ENCODE assay signal across 22 cellular contexts in the genomic region with DNA sequence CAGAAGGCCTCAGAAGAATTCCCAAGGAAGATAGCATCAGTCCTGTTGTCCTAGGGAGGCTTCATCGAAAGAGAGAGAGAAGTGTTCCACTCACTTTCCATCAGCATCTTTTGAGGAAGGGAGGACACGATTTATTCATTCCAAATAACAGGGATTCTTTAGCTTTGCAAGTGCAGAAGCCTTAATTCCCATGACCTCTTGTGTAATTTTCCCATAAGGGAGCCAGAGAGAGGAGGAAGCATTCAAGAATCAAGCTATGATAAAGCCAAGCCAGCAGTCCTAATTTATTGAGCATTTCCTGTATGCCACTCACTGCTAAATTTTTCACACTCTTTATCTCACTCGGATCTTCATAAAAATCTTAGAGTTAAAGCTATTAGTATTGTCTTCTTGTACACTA.
DNase-seq lines count a peak whose midpoint lies in the region; ATAC-seq and TF ChIP-seq lines count a peak whose summit lies in the region.
"Had no signal": no experiment of that assay in that cellular context is flagged by ENCODE, and none has a peak within 500 bp of the region (broad histone marks: within the 10 kb centered on the region; RNA-seq: fewer than 3 reads in every experiment).

No MANE protein-coding gene starts in this region.

- DNase-seq in left ventricle myocardium superior (no peak), heart right ventricle (no peak), EH (ENCODE audit: low read depth) (peak; percentile 6), amniotic epithelial cell (ENCODE audit: low read depth) (peak; percentile 1), fibroblast of the aortic adventitia (ENCODE audit: low read depth) (peak; percentile 11), natural killer cell (no peak), COLO668 (lab: John Stamatoyannopoulos, UW; ENCODE audit: unreplicated experiment) (no peak), Ammon's horn (ENCODE audit: low spot score) (no peak)
- DNase-seq: 8988T; ACHN; CD4-positive, alpha-beta T cell; CD8-positive, alpha-beta T cell; COR-L47; DMS 273 treated with DMSO at 0.1 percent for 48 hours; DMS153; DMS53; DMS79; DND-41; GF-D8 had no signal

- H3K4me1 ChIP-seq in heart right ventricle: peaks cover 0 to 18% (median 10%) of the 10 kb centered on the region in 9 donors

- no peak overlapping the region for H3K27ac ChIP-seq in heart right ventricle
- H3K27ac ChIP-seq: BLaER1 treated with 17β-estradiol and CSF1 and Interleukin-3, amounts not matched to agents 10 nM and 100 nM; C4-2B had no signal

- no peak overlapping the region for H3K27ac Mint-ChIP-seq in natural killer cell
- H3K27ac Mint-ChIP-seq: B cell; CD4-positive, alpha-beta T cell; CD8-positive, alpha-beta T cell had no signal

- TF ChIP-seq CTCF in heart right ventricle (IDR thresholded peaks at IDR 0.05) (no peak), fibroblast of the aortic adventitia (IDR thresholded peaks at IDR 0.05; ENCODE audit: insufficient read depth, low read length) (no peak), natural killer cell (IDR thresholded peaks at IDR 0.05) (no peak)

- ATAC-seq in left ventricle myocardium superior (peak; percentile 26), heart right ventricle (no peak), natural killer cell (no peak)
- ATAC-seq: CD8-positive, alpha-beta T cell had no signal

- peaks cover 0 to 14% of the 10 kb centered on the region in 2 donors for H3K27me3 Mint-ChIP-seq in natural killer cell (ENCODE audit: low read depth in 2 of 2)

- no peaks in the 10 kb centered on the region for H3K4me1 Mint-ChIP-seq in natural killer cell
- H3K4me1 Mint-ChIP-seq: B cell had no signal

- no peaks in the 10 kb centered on the region for H3K9me3 ChIP-seq in heart right ventricle
- H3K9me3 ChIP-seq: BLaER1 treated with 17β-estradiol and CSF1 and Interleukin-3, amounts not matched to agents 10 nM and 100 nM had no signal

- H3K4me3 ChIP-seq in heart right ventricle (no peak overlapping the region), fibroblast of the aortic adventitia (ENCODE audit: low read depth, low read length) (no peak overlapping the region)
- H3K4me3 ChIP-seq: BLaER1 treated with 17β-estradiol and CSF1 and Interleukin-3, amounts not matched to agents 10 nM and 100 nM had no signal

- H3K9me3 Mint-ChIP-seq in natural killer cell: peaks cover 5 to 7% of the 10 kb centered on the region in 2 donors
- H3K9me3 Mint-ChIP-seq: CD8-positive, alpha-beta T cell had no signal

- no peak overlapping the region for H3K4me3 Mint-ChIP-seq in natural killer cell
- H3K4me3 Mint-ChIP-seq: B cell; CD4-positive, alpha-beta T cell; CD8-positive, alpha-beta T cell had no signal

- no peaks in the 10 kb centered on the region for H3K36me3 ChIP-seq in heart right ventricle
- H3K36me3 ChIP-seq: BLaER1 treated with 17β-estradiol and CSF1 and Interleukin-3, amounts not matched to agents 10 nM and 100 nM had no signal

- intact Hi-C loops in left ventricle myocardium superior (cut with micrococcal nuclease) (no loop called here), heart right ventricle (cut with DNase I) (no loop called here), natural killer cell (cut with micrococcal nuclease) (no loop called here)

- WGBS in heart right ventricle, 2 donors: 44 to 56% methylated on average over 3 of the region's 3 CpGs

- H3K36me3 Mint-ChIP-seq in natural killer cell: no peaks in the 10 kb centered on the region
- H3K36me3 Mint-ChIP-seq: CD8-positive, alpha-beta T cell had no signal

- H3K27me3 ChIP-seq in heart right ventricle: no peaks in the 10 kb centered on the region
- H3K27me3 ChIP-seq: BLaER1 treated with 17β-estradiol and CSF1 and Interleukin-3, amounts not matched to agents 10 nM and 100 nM had no signal

Comparison
In these comparisons a context has a peak if more than half of its experiments do, and no peak if none do; other contexts are left out.
1. DNase-seq: peak in EH (single experiment), amniotic epithelial cell (single experiment) and fibroblast of the aortic adventitia (single experiment); none in left ventricle myocardium superior (single experiment), heart right ventricle (0 of 2), natural killer cell (single experiment), COLO668 (single experiment) and Ammon's horn (single experiment).